16 cellular contexts compared by ENCODE assay signal in the genomic region with DNA sequence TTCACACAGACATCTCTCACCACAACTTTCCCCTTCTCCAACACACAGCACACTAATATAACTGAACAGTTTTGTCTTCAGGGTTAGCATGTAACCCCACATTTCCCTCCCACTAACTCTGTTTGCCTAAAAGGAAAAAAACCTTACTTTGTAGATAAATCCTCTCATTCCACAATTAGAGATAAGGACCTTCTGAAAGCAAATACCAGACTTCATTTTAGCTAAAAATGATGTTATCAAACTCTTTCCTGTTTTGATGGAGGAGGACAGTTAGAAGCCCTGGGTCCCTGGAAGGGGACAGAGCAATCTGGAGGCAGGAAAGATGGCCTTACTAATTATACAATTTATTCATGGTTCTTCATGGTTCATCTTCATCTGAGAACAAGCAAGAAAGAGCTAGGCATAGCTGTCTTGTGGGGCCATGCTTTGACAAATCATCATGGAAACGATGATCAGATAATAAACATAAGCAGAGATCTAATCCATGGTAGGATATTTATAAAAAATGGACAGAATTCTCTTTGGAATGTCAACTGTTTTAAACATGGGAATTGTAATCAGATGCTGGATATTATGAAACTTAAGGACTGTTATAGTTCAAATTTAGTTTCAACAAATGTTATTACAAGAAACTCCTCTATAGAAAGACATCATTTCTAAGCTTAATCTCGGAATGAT.
A peak's percentile ranks its signal among the peaks of the same experiment; 100 is the strongest.
DNase-seq lines count a peak whose midpoint lies in the region; ATAC-seq, FAIRE-seq and TF ChIP-seq lines count a peak whose summit lies in the region.
"Had no signal": no experiment of that assay in that cellular context is flagged by ENCODE, and none has a peak within 500 bp of the region (broad histone marks: within the 10 kb centered on the region; RNA-seq: fewer than 3 reads in every experiment).

No MANE protein-coding gene starts in this region.

- ATAC-seq in stimulated activated naive CD8-positive, alpha-beta T cell treated with anti-CD3 and anti-CD28 coated beads, Interleukin-15, amount 100 ng/mL, for 72 hours: no peak
- ATAC-seq: HCT116, Panc1, Right ventricle myocardium inferior had no signal

- FAIRE-seq in D721Med (lab: Jason Lieb, UNC): peak; percentile 32
- FAIRE-seq: GM12892 had no signal

- peaks cover 48% of the 10 kb centered on the region for H3K4me1 Mint-ChIP-seq in T-helper 2 cell treated with Interferon-gamma antibody and Interleukin-4, amounts not matched to agents 5 μg/mL and 100 μg/mL, for 36 hours (ENCODE audit: low read depth)
- peaks cover 56% of the 10 kb centered on the region for H3K4me1 Mint-ChIP-seq in stimulated activated naive CD8-positive, alpha-beta T cell treated with anti-CD3 and anti-CD28 coated beads, Interleukin-15, amount 100 ng/mL, for 72 hours

- TF ChIP-seq CTCF in D721Med (IDR thresholded peaks at IDR 0.05; ENCODE audit: insufficient read depth, missing control alignments) (no peak), fibroblast of villous mesenchyme (IDR thresholded peaks at IDR 0.05; ENCODE audit: insufficient read depth, low read depth, low read length) (no peak)

- no peak overlapping the region for H3K4me3 Mint-ChIP-seq in T-helper 2 cell treated with Interferon-gamma antibody and Interleukin-4, amounts not matched to agents 5 μg/mL and 100 μg/mL, for 36 hours
- no peak overlapping the region for H3K4me3 Mint-ChIP-seq in stimulated activated naive CD8-positive, alpha-beta T cell treated with anti-CD3 and anti-CD28 coated beads, Interleukin-15, amount 100 ng/mL, for 72 hours

- H3K9me3 Mint-ChIP-seq in T-helper 2 cell treated with Interferon-gamma antibody and Interleukin-4, amounts not matched to agents 5 μg/mL and 100 μg/mL, for 36 hours: no peaks in the 10 kb centered on the region
- H3K9me3 Mint-ChIP-seq in stimulated activated naive CD8-positive, alpha-beta T cell treated with anti-CD3 and anti-CD28 coated beads, Interleukin-15, amount 100 ng/mL, for 72 hours: peaks cover 4 to 7% of the 10 kb centered on the region in 2 donors

- peaks cover 3% of the 10 kb centered on the region for H3K36me3 Mint-ChIP-seq in T-helper 2 cell treated with Interferon-gamma antibody and Interleukin-4, amounts not matched to agents 5 μg/mL and 100 μg/mL, for 36 hours (ENCODE audit: low read depth)

- no peak overlapping the region for H3K4me3 ChIP-seq in fibroblast of villous mesenchyme (ENCODE audit: low read depth, low read length)
- H3K4me3 ChIP-seq: BLaER1 treated with 17β-estradiol and CSF1 and Interleukin-3, amounts not matched to agents 10 nM and 100 nM had no signal

- no peaks in the 10 kb centered on the region for H3K27me3 Mint-ChIP-seq in T-helper 2 cell treated with Interferon-gamma antibody and Interleukin-4, amounts not matched to agents 5 μg/mL and 100 μg/mL, for 36 hours (ENCODE audit: low read depth)
- H3K27me3 Mint-ChIP-seq in stimulated activated naive CD8-positive, alpha-beta T cell treated with anti-CD3 and anti-CD28 coated beads, Interleukin-15, amount 100 ng/mL, for 72 hours: no peaks in the 10 kb centered on the region

- no peak for DNase-seq in T-helper 2 cell treated with Interferon-gamma antibody and Interleukin-4, amounts not matched to agents 5 μg/mL and 100 μg/mL, for 36 hours (ENCODE audit: low spot score)
- no peak for DNase-seq in T-helper 2 cell
- no peak for DNase-seq in D721Med (ENCODE audit: insufficient read length, low spot score)
- peak; percentile 33 for DNase-seq in SK-N-DZ (ENCODE audit: low spot score)
- peak; percentile 17 for DNase-seq in fibroblast of villous mesenchyme (ENCODE audit: low read depth)
- DNase-seq in G401 (ENCODE audit: low spot score): no peak
- no peak for DNase-seq in stimulated activated naive CD8-positive, alpha-beta T cell treated with anti-CD3 and anti-CD28 coated beads, Interleukin-15, amount 100 ng/mL, for 72 hours
- DNase-seq in GF-D8 (lab: John Stamatoyannopoulos, UW): no peak
- DNase-seq: DMS153, NCI-H1694, NCI-H446 had no signal

- peak overlapping the region; percentile 3 for H3K27ac Mint-ChIP-seq in T-helper 2 cell treated with Interferon-gamma antibody and Interleukin-4, amounts not matched to agents 5 μg/mL and 100 μg/mL, for 36 hours
- no peak overlapping the region for H3K27ac Mint-ChIP-seq in stimulated activated naive CD8-positive, alpha-beta T cell treated with anti-CD3 and anti-CD28 coated beads, Interleukin-15, amount 100 ng/mL, for 72 hours

- in situ Hi-C loops in G401 (cut with HindIII; ENCODE audit: low sequenced_read_pairs): no loop called here

Comparison
In these comparisons a context has a peak if more than half of its experiments do, and no peak if none do; other contexts are left out.
1. DNase-seq: peak in SK-N-DZ (single experiment) and fibroblast of villous mesenchyme (single experiment); none in T-helper 2 cell treated with Interferon-gamma antibody and Interleukin-4, amounts not matched to agents 5 μg/mL and 100 μg/mL, for 36 hours (single experiment), T-helper 2 cell (0 of 5), D721Med (single experiment), G401 (single experiment), stimulated activated naive CD8-positive, alpha-beta T cell treated with anti-CD3 and anti-CD28 coated beads, Interleukin-15, amount 100 ng/mL, for 72 hours (0 of 2) and GF-D8 (single experiment).